8 cellular contexts compared by ENCODE assay signal in genomic region chr9:3525836-3526165, GRCh38. TPM values are rescaled to one million over a fixed set of nuclear protein-coding genes. Genes with fewer than 3 reads are reported as not detected.
A peak's percentile ranks its signal among the peaks of the same experiment; 100 is the strongest.
DNase-seq lines count a peak whose midpoint lies in the region; ATAC-seq, FAIRE-seq and TF ChIP-seq lines count a peak whose summit lies in the region.

Gene RFX3, minus strand, starts transcription at chr9:3526001. Its CDS starts 130,413 bp downstream, at chr9:3395588.

- no peaks in the 10 kb centered on the region for H3K27me3 Mint-ChIP-seq in T-cell

- TF ChIP-seq CTCF in left ventricle myocardium inferior (IDR thresholded peaks at IDR 0.05; ENCODE audit: borderline replicate concordance): no peak

- POLR2A ChIA-PET in T-cell (lab: Charles Lee): interaction anchor here (0.6 to 2.9 kb wide), 4 partner anchors 9 to 681 kb away, joined by 3 to 28 read pairs (median 9); partner anchors contain the start of gene PUM3 (in 1 of the 2)

- H3K27ac ChIP-seq in left ventricle myocardium inferior (replicated peaks): peak within 1 kb of the TSS; percentile 98

- no peaks in the 10 kb centered on the region for H3K9me3 ChIP-seq in left ventricle myocardium inferior (replicated peaks)

- peak within 1 kb of the TSS; percentile 95 to 96 (median 96) for H3K4me3 Mint-ChIP-seq in T-cell

- peak within 1 kb of the TSS; percentile 87 for H3K4me3 ChIP-seq in left ventricle myocardium inferior

- peak; percentile 44 for ATAC-seq in HG02884 (IDR thresholded peaks at IDR 0.05; ENCODE audit: unreplicated experiment)
- ATAC-seq in T-cell (replicated peaks in 1 of 4): peak; percentile 64 to 73 (median 68)

- peaks cover 50% of the 10 kb centered on the region for H3K4me1 ChIP-seq in left ventricle myocardium inferior

- H3K27ac Mint-ChIP-seq in T-cell: peak within 1 kb of the TSS; percentile 99 to 100

- peak; percentile 91 for FAIRE-seq in GM12891 (lab: Jason Lieb, UNC)

- intact Hi-C loops in left ventricle myocardium inferior (cut with micrococcal nuclease) (no loop called here), posterior vena cava (cut with DNase I) (no loop called here)

- H3K27me3 ChIP-seq in left ventricle myocardium inferior (ENCODE audit: low read depth): no peaks in the 10 kb centered on the region

- H3K36me3 Mint-ChIP-seq in T-cell: peaks cover 6% of the 10 kb centered on the region

- peaks cover 0 to 3% (median 0%) of the 10 kb centered on the region in 3 donors for H3K9me3 Mint-ChIP-seq in T-cell

- peak; percentile 55 for DNase-seq in GM12891 (ENCODE audit: insufficient read length, low spot score)
- DNase-seq in NCI-H146 (lab: John Stamatoyannopoulos, UW): peak; percentile 97
- DNase-seq in T-cell: peak; percentile 79 to 94 (median 90)
- peak; percentile 97 for DNase-seq in amniotic epithelial cell (ENCODE audit: low read depth)
- DNase-seq in left ventricle myocardium inferior: peak; percentile 91
- peak; percentile 97 for DNase-seq in posterior vena cava (ENCODE audit: low spot score)
- peak; percentile 94 for DNase-seq in ureter (ENCODE audit: low spot score)

- peaks cover 5% of the 10 kb centered on the region for H3K36me3 ChIP-seq in left ventricle myocardium inferior

- peaks cover 55 to 76% (median 65%) of the 10 kb centered on the region in 3 donors for H3K4me1 Mint-ChIP-seq in T-cell

- no peak for TF ChIP-seq POLR2A in GM12891 (IDR thresholded peaks at IDR 0.05; ENCODE audit: low read depth, low read length)

- CTCF ChIA-PET in T-cell (lab: Charles Lee): interaction anchor here in 1 of 2 donors (0.6 kb wide), 1 partner anchor 682 kb away, joined by 3 read pairs; the partner anchor contains the start of gene PUM3

TF ChIP-seq in GM12891, 5 proteins besides CTCF, POLR2A, EP300 and RAD21:
- TF ChIP-seq TAF1 (IDR thresholded peaks at IDR 0.05; ENCODE audit: low read depth, low read length) (no peak; the same call in 1 of the 2 replicates), SPI1 (IDR thresholded peaks at IDR 0.05; ENCODE audit: low read depth, low read length) (no peak), POU2F2 (IDR thresholded peaks at IDR 0.05; ENCODE audit: low read depth, low read length) (no peak), PAX5 (IDR thresholded peaks at IDR 0.05; ENCODE audit: insufficient read depth, low read length, severe bottlenecking) (no peak), POLR2AphosphoS5 (IDR thresholded peaks at IDR 0.05; ENCODE audit: low read depth, low read length) (no peak)

RNA-seq across cellular contexts. Expression of gene RFX3, which starts in this region (rescaled TPM):
- polyA plus RNA-seq in GM12891 (2012; ENCODE audit: low read depth, missing spikeins): 2.8 TPM
- 10 to 100 TPM; 16.3 to 32.2 (median 20.5) TPM for total RNA-seq in T-cell
- total RNA-seq in left ventricle myocardium inferior: 3.8 TPM
- total RNA-seq in posterior vena cava: 1 to 10 TPM; 7.6 to 8.5 TPM
- total RNA-seq in ureter: 19.2 TPM

Comparison
In these comparisons a context has a peak if more than half of its experiments do, and no peak if none do; other contexts are left out.
1. Peak in every context shown above with its lines: DNase-seq, ATAC-seq, H3K4me3 ChIP-seq and H3K27ac ChIP-seq.